ENCODE assay signal across 8 cellular contexts in genomic region chr12:132908145-132909029, GRCh38.
DNase-seq lines count a peak whose midpoint lies in the region; ATAC-seq and TF ChIP-seq lines count a peak whose summit lies in the region.

No MANE protein-coding gene starts in this region.

- peak overlapping the region; percentile 71 for H3K27ac ChIP-seq in layer of hippocampus (ENCODE audit: low read depth, low read length)

- DNase-seq in NCI-H2107 (lab: John Stamatoyannopoulos, UW): peak; percentile 57
- peak; percentile 94 for DNase-seq in activated CD4-positive, alpha-beta T cell treated with anti-CD3 and anti-CD28 coated beads, Interleukin-2, amount 50 U/mL, for 1 hour
- DNase-seq in dedifferentiated amniotic fluid mesenchymal stem cell (ENCODE audit: extremely low spot score): peak; percentile 99
- peak; percentile 89 to 94 (median 94) for DNase-seq in stimulated activated CD4-positive, alpha-beta T cell treated with anti-CD3 and anti-CD28 coated beads, Interleukin-1b, Interleukin-23, amount 100 ng/mL, for 24 hours (ENCODE audit: low read depth in 4 of 4, low spot score in 1 of 4)
- no peak for DNase-seq in NOMO-1 (lab: John Stamatoyannopoulos, UW; ENCODE audit: unreplicated experiment in 2 of 2)

- peak overlapping the region; percentile 52 for H3K4me3 ChIP-seq in GM12875 (ENCODE audit: low read depth, low read length)

- peak; percentile 90 for ATAC-seq in HG02759 (IDR thresholded peaks at IDR 0.05; ENCODE audit: unreplicated experiment)

- no peaks in the 10 kb centered on the region for H3K27me3 ChIP-seq in layer of hippocampus (ENCODE audit: control insufficient read depth, insufficient read depth, low read length)

- TF ChIP-seq CTCF in GM12875 (IDR thresholded peaks at IDR 0.05; ENCODE audit: borderline replicate concordance, insufficient read depth, low read depth, low read length): no peak

Comparison
In these comparisons a context has a peak if more than half of its experiments do, and no peak if none do; other contexts are left out.
1. DNase-seq: peak in NCI-H2107 (single experiment), activated CD4-positive, alpha-beta T cell treated with anti-CD3 and anti-CD28 coated beads, Interleukin-2, amount 50 U/mL, for 1 hour (single experiment), dedifferentiated amniotic fluid mesenchymal stem cell (single experiment) and stimulated activated CD4-positive, alpha-beta T cell treated with anti-CD3 and anti-CD28 coated beads, Interleukin-1b, Interleukin-23, amount 100 ng/mL, for 24 hours (4 of 4); none in NOMO-1 (0 of 2).